ENCODE assay signal across 15 cellular contexts in the genomic region with DNA sequence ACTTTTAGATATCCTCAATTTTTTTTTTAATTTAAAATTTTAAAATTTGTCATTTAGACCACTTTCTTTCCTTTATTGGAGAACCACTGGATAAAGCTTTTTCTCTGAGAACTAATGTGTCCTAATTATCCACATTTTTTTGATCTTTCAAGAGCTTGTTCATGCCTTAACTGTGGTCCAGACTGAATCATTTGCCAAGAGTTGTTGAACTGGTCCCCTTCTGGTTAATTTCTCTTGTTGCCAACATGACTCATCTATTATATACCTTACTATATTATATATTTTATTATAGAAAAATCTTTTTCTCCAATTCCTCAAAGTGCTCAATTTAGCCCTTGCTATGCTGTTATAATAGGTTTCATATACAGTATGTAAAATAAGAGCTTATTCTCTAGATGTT. TPM values are rescaled to one million over a fixed set of nuclear protein-coding genes. Genes with fewer than 3 reads are reported as not detected.
DNase-seq lines count a peak whose midpoint lies in the region; ATAC-seq and TF ChIP-seq lines count a peak whose summit lies in the region.
"Had no signal": no experiment of that assay in that cellular context is flagged by ENCODE, and none has a peak within 500 bp of the region (broad histone marks: within the 10 kb centered on the region; RNA-seq: fewer than 3 reads in every experiment).

No MANE protein-coding gene starts in this region.

- H3K27me3 Mint-ChIP-seq in CD14-positive monocyte (ENCODE audit: low read depth in 3 of 3) (peaks cover 0 to 2% (median 1%) of the 10 kb centered on the region in 3 donors), T-helper 17 cell (no peaks in the 10 kb centered on the region)
- H3K27me3 Mint-ChIP-seq: CD8-positive, alpha-beta memory T cell had no signal

- peaks cover 7 to 12% of the 10 kb centered on the region in 2 donors for H3K36me3 Mint-ChIP-seq in CD14-positive monocyte
- no peaks in the 10 kb centered on the region for H3K36me3 Mint-ChIP-seq in T-helper 17 cell (ENCODE audit: low read depth)
- H3K36me3 Mint-ChIP-seq: CD8-positive, alpha-beta memory T cell had no signal

- H3K36me3 ChIP-seq in left lung = peaks cover 0 to 37% of the 10 kb centered on the region in 2 donors
- peaks cover 35% of the 10 kb centered on the region for H3K36me3 ChIP-seq in lower lobe of right lung
- H3K36me3 ChIP-seq: BE2C had no signal

- H3K27me3 ChIP-seq in left lung (no peaks in the 10 kb centered on the region), lower lobe of right lung (ENCODE audit: low read depth) (no peaks in the 10 kb centered on the region)
- H3K27me3 ChIP-seq: BE2C, Peyer's patch had no signal

- no peak overlapping the region for H3K4me3 ChIP-seq in left lung
- H3K4me3 ChIP-seq in lower lobe of right lung = no peak overlapping the region
- H3K4me3 ChIP-seq: Peyer's patch had no signal

- H3K27ac Mint-ChIP-seq in CD14-positive monocyte (peak overlapping the region in 6 of 7 donors; percentile 57 to 89 (median 78)), T-helper 17 cell (no peak overlapping the region)
- H3K27ac Mint-ChIP-seq: CD8-positive, alpha-beta memory T cell; H9 had no signal

- ATAC-seq in left lung = no peak
- ATAC-seq in lower lobe of right lung = no peak
- ATAC-seq in T-helper 17 cell = no peak
- ATAC-seq: HepG2 had no signal

- intact Hi-C loops in CD14-positive monocyte (cut with micrococcal nuclease) (no loop called here), left lung (cut with DNase I) (no loop called here), lower lobe of right lung (cut with DNase I) (no loop called here)

- H3K9me3 ChIP-seq in left lung = no peaks in the 10 kb centered on the region
- no peaks in the 10 kb centered on the region for H3K9me3 ChIP-seq in lower lobe of right lung
- no peaks in the 10 kb centered on the region for H3K9me3 ChIP-seq in T-helper 17 cell (ENCODE audit: control insufficient read depth, low read length, poor library complexity, severe bottlenecking)
- H3K9me3 ChIP-seq: BE2C, Peyer's patch had no signal

- H3K4me3 Mint-ChIP-seq in CD14-positive monocyte (no peak overlapping the region), T-helper 17 cell (no peak overlapping the region)
- H3K4me3 Mint-ChIP-seq: CD8-positive, alpha-beta memory T cell; H9 had no signal

- peak overlapping the region; percentile 13 to 71 for H3K27ac ChIP-seq in left lung
- no peak overlapping the region for H3K27ac ChIP-seq in lower lobe of right lung
- H3K27ac ChIP-seq: Peyer's patch had no signal

- H3K4me1 Mint-ChIP-seq in CD14-positive monocyte = peaks cover 66% of the 10 kb centered on the region
- H3K4me1 Mint-ChIP-seq in T-helper 17 cell = no peaks in the 10 kb centered on the region
- H3K4me1 Mint-ChIP-seq: CD8-positive, alpha-beta memory T cell; H9 had no signal

- DNase-seq in CD14-positive monocyte (ENCODE audit: low spot score) (no peak), NCI-H446 (lab: John Stamatoyannopoulos, UW) (peak; percentile 6 to 26), astrocyte of the hippocampus (ENCODE audit: low read depth, low spot score) (peak; percentile 54), left lung (no peak), lower lobe of right lung (no peak), SW 1271 (lab: John Stamatoyannopoulos, UW) (no peak), T-helper 17 cell (no peak)
- DNase-seq: BE2C; CD8-positive, alpha-beta memory T cell; H9; NCI-H146; NCI-H2107; NCI-H345; Peyer's patch had no signal

- no peak for TF ChIP-seq CTCF in CD14-positive monocyte (IDR thresholded peaks at IDR 0.05)
- TF ChIP-seq CTCF in left lung (IDR thresholded peaks at IDR 0.05) = no peak
- TF ChIP-seq CTCF in lower lobe of right lung (IDR thresholded peaks at IDR 0.05) = no peak

- H3K4me1 ChIP-seq in left lung (peaks cover 0 to 64% of the 10 kb centered on the region in 2 donors), lower lobe of right lung (peaks cover 20% of the 10 kb centered on the region)
- H3K4me1 ChIP-seq: BE2C, Peyer's patch had no signal

- no peaks in the 10 kb centered on the region for H3K9me3 Mint-ChIP-seq in CD14-positive monocyte
- H3K9me3 Mint-ChIP-seq: CD8-positive, alpha-beta memory T cell; H9 had no signal

RNA-seq across cellular contexts. Expression of a gene that starts 53.1 kb away (rescaled TPM):
- polyA plus RNA-seq in CD14-positive monocyte = 10 to 100 TPM in 1 of 2 donors, 1 to 10 TPM in 1; 9.1 to 11.4 TPM
- total RNA-seq in left lung (10 to 100 TPM; 32.2 to 36.8 TPM), lower lobe of right lung (23.6 TPM), T-helper 17 cell (10 to 100 TPM; 16.3 to 23.1 TPM)

Comparison
In these comparisons a context has a peak if more than half of its experiments do, and no peak if none do; other contexts are left out.
1. DNase-seq: peak in NCI-H446 (2 of 2) and astrocyte of the hippocampus (single experiment); none in CD14-positive monocyte (single experiment), left lung (0 of 2), lower lobe of right lung (single experiment), SW 1271 (0 of 2) and T-helper 17 cell (0 of 3).